18 cellular contexts compared by ENCODE assay signal in the genomic region with DNA sequence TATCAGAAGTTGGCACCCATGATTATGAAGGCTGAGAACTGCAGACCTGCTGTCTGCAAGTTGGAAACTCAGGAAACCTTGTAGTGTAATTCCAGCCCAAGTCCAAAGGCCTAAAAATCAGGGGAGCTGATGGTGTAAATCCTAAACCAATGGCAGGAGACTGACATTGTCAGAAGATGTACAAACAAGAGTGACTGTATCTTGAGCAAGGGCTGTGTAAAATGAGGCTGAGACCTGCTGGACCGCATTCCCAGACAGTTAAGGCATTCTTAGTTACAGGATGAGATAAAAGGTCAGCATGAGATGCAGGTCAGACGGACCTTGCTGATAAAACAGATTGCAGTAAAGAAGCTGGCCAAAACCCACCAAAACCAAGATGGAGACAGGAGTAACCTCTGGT.
DNase-seq lines count a peak whose midpoint lies in the region; ATAC-seq and TF ChIP-seq lines count a peak whose summit lies in the region.
"Had no signal": no experiment of that assay in that cellular context is flagged by ENCODE, and none has a peak within 500 bp of the region (broad histone marks: within the 10 kb centered on the region; RNA-seq: fewer than 3 reads in every experiment).

No MANE protein-coding gene starts in this region.

- peaks cover 26% of the 10 kb centered on the region for H3K9me3 Mint-ChIP-seq in Caco-2 (ENCODE audit: unreplicated experiment)
- peaks cover 12% of the 10 kb centered on the region for H3K9me3 Mint-ChIP-seq in central memory CD8-positive, alpha-beta T cell
- H3K9me3 Mint-ChIP-seq in activated CD4-positive, alpha-beta memory T cell treated with anti-CD3 and anti-CD28 coated beads for 36 hours = peaks cover 9% of the 10 kb centered on the region

- H3K4me3 ChIP-seq in Caco-2 (ENCODE audit: low read depth, low read length) (no peak overlapping the region), LNCaP clone FGC (ENCODE audit: low read depth, low read length) (no peak overlapping the region)
- H3K4me3 ChIP-seq: SJSA1 had no signal

- H3K27me3 Mint-ChIP-seq in Caco-2 (ENCODE audit: insufficient read depth, unreplicated experiment) = no peaks in the 10 kb centered on the region
- peaks cover 10% of the 10 kb centered on the region for H3K27me3 Mint-ChIP-seq in central memory CD8-positive, alpha-beta T cell
- no peaks in the 10 kb centered on the region for H3K27me3 Mint-ChIP-seq in activated CD4-positive, alpha-beta memory T cell treated with anti-CD3 and anti-CD28 coated beads for 36 hours

- no peaks in the 10 kb centered on the region for H3K36me3 ChIP-seq in Caco-2 (ENCODE audit: control insufficient read depth, insufficient read depth, low read length)
- H3K36me3 ChIP-seq: SJSA1 had no signal

- no peaks in the 10 kb centered on the region for H3K27me3 ChIP-seq in Caco-2 (replicated peaks; ENCODE audit: control insufficient read depth, insufficient read depth, low read length)
- H3K27me3 ChIP-seq: SJSA1 had no signal

- no peak overlapping the region for H3K4me3 Mint-ChIP-seq in Caco-2 (ENCODE audit: unreplicated experiment)
- no peak overlapping the region for H3K4me3 Mint-ChIP-seq in central memory CD8-positive, alpha-beta T cell
- H3K4me3 Mint-ChIP-seq in activated CD4-positive, alpha-beta memory T cell treated with anti-CD3 and anti-CD28 coated beads for 36 hours = no peak overlapping the region

- CTCF ChIA-PET in Caco-2 (lab: Charles Lee) = no interaction called here
- CTCF ChIA-PET in activated CD4-positive, alpha-beta memory T cell treated with anti-CD3 and anti-CD28 coated beads for 36 hours (lab: Charles Lee) = no interaction called here

- BruUV-seq in Caco-2 (replicated peaks; lab: Mats Ljungman, UMichigan) = no TSS peak

- H3K27ac Mint-ChIP-seq in Caco-2 (ENCODE audit: unreplicated experiment) = peak overlapping the region; percentile 74
- peak overlapping the region; percentile 13 for H3K27ac Mint-ChIP-seq in central memory CD8-positive, alpha-beta T cell (ENCODE audit: low read depth)
- no peak overlapping the region for H3K27ac Mint-ChIP-seq in activated CD4-positive, alpha-beta memory T cell treated with anti-CD3 and anti-CD28 coated beads for 36 hours

- H3K4me1 Mint-ChIP-seq in Caco-2 (ENCODE audit: low read depth, unreplicated experiment) = peaks cover 29% of the 10 kb centered on the region
- no peaks in the 10 kb centered on the region for H3K4me1 Mint-ChIP-seq in central memory CD8-positive, alpha-beta T cell
- H3K4me1 Mint-ChIP-seq in activated CD4-positive, alpha-beta memory T cell treated with anti-CD3 and anti-CD28 coated beads for 36 hours (ENCODE audit: low read depth) = peaks cover 13% of the 10 kb centered on the region

- DNase-seq in Caco-2 = peak; percentile 84 to 87
- DNase-seq in LNCaP clone FGC (ENCODE audit: low read depth) = peak; percentile 22
- no peak for DNase-seq in central memory CD8-positive, alpha-beta T cell (ENCODE audit: low spot score in 2 of 2)
- peak; percentile 93 for DNase-seq in islet precursor cell
- no peak for DNase-seq in activated CD4-positive, alpha-beta memory T cell treated with anti-CD3 and anti-CD28 coated beads for 36 hours
- DNase-seq in activated CD4-positive, alpha-beta T cell treated with anti-CD3 and anti-CD28 coated beads, Interleukin-2, amount 50 U/mL, for 1 hour = no peak
- DNase-seq: EL, HCEC 1CT, NCI-H1105 treated with DMSO at 0.1 percent for 48 hours, NCI-H2081, NCI-H2171 treated with DMSO at 0.1 percent for 48 hours, NCI-H524 treated with DMSO at 0.1 percent for 48 hours, NCI-H82, OCI-M1 had no signal

- TF ChIP-seq CTCF in Caco-2 (IDR thresholded peaks at IDR 0.05; ENCODE audit: insufficient read depth in 1 of 2, low read depth in 1 of 2, low read length in 1 of 2, severe bottlenecking in 1 of 2, unreplicated experiment in 1 of 2) = no peak
- TF ChIP-seq CTCF in LNCaP clone FGC (IDR thresholded peaks at IDR 0.05; ENCODE audit: control insufficient read depth, extremely low read depth, insufficient read depth) = no peak

- ATAC-seq in central memory CD8-positive, alpha-beta T cell (replicated peaks; ENCODE audit: extremely low read depth, poor library complexity, severe bottlenecking) = no peak
- ATAC-seq in HG02571 (IDR thresholded peaks at IDR 0.05; ENCODE audit: unreplicated experiment) (no peak), HG02588 (IDR thresholded peaks at IDR 0.05; ENCODE audit: unreplicated experiment) (no peak)
- ATAC-seq: Right ventricle myocardium inferior had no signal

- H3K4me1 ChIP-seq in Caco-2 = peaks cover 14% of the 10 kb centered on the region
- H3K4me1 ChIP-seq: SJSA1 had no signal

- POLR2A ChIA-PET in Caco-2 (lab: Charles Lee) = no interaction called here
- POLR2A ChIA-PET in activated CD4-positive, alpha-beta memory T cell treated with anti-CD3 and anti-CD28 coated beads for 36 hours (lab: Charles Lee) = no interaction called here

- intact Hi-C loops in Caco-2 (cut with micrococcal nuclease; ENCODE audit: unreplicated experiment) = loop anchor here (1.0 to 10.0 kb wide), 2 partner anchors 118 to 968 kb away; partner anchors contain the start of gene MRPS31
- intact Hi-C loops in activated CD4-positive, alpha-beta memory T cell treated with anti-CD3 and anti-CD28 coated beads for 36 hours (cut with micrococcal nuclease) = no loop called here

- H3K36me3 Mint-ChIP-seq in Caco-2 (ENCODE audit: insufficient read depth, unreplicated experiment) = no peaks in the 10 kb centered on the region
- peaks cover 2% of the 10 kb centered on the region for H3K36me3 Mint-ChIP-seq in central memory CD8-positive, alpha-beta T cell (ENCODE audit: insufficient read depth)
- H3K36me3 Mint-ChIP-seq in activated CD4-positive, alpha-beta memory T cell treated with anti-CD3 and anti-CD28 coated beads for 36 hours = peaks cover 2% of the 10 kb centered on the region

- H3K9me3 ChIP-seq in Caco-2 = peaks cover 5% of the 10 kb centered on the region
- H3K9me3 ChIP-seq: SJSA1 had no signal

Comparison
In these comparisons a context has a peak if more than half of its experiments do, and no peak if none do; other contexts are left out.
1. DNase-seq: peak in Caco-2 (2 of 2), LNCaP clone FGC (single experiment) and islet precursor cell (single experiment); none in central memory CD8-positive, alpha-beta T cell (0 of 2), activated CD4-positive, alpha-beta memory T cell treated with anti-CD3 and anti-CD28 coated beads for 36 hours (single experiment) and activated CD4-positive, alpha-beta T cell treated with anti-CD3 and anti-CD28 coated beads, Interleukin-2, amount 50 U/mL, for 1 hour (single experiment).